12 cellular contexts compared by ENCODE assay signal in genomic region chr1:223504741-223505140, GRCh38.
DNase-seq lines count a peak whose midpoint lies in the region; ATAC-seq and TF ChIP-seq lines count a peak whose summit lies in the region.
"Had no signal": no experiment of that assay in that cellular context is flagged by ENCODE, and none has a peak within 500 bp of the region (broad histone marks: within the 10 kb centered on the region; RNA-seq: fewer than 3 reads in every experiment).

No MANE protein-coding gene starts in this region.

- TF ChIP-seq CTCF in AG09309 (IDR thresholded peaks at IDR 0.05; ENCODE audit: control insufficient read depth, insufficient read depth, low read depth, low read length, missing control alignments) (no peak), kidney epithelial cell (IDR thresholded peaks at IDR 0.05; ENCODE audit: insufficient read depth, low read length, poor library complexity, severe bottlenecking) (no peak)

- H3K27me3 ChIP-seq in kidney epithelial cell (ENCODE audit: control insufficient read depth, insufficient read depth, low read length), result no peaks in the 10 kb centered on the region
- H3K27me3 ChIP-seq: esophagus squamous epithelium, vagina had no signal

- ATAC-seq in HG02623 (IDR thresholded peaks at IDR 0.05; ENCODE audit: unreplicated experiment) (no peak), GM21526 (IDR thresholded peaks at IDR 0.05; ENCODE audit: low FRiP score, unreplicated experiment) (no peak), GM18909 (IDR thresholded peaks at IDR 0.05; ENCODE audit: poor library complexity, unreplicated experiment) (no peak)
- ATAC-seq: WTC11 had no signal

- no peaks in the 10 kb centered on the region for H3K36me3 ChIP-seq in kidney epithelial cell (ENCODE audit: control insufficient read depth, insufficient read depth, low read length)
- H3K36me3 ChIP-seq: esophagus squamous epithelium, vagina had no signal

- no peak for TF ChIP-seq RAD21 in Ishikawa (IDR thresholded peaks at IDR 0.05; ENCODE audit: low read depth)

- DNase-seq in AG09309 (ENCODE audit: low read depth), result peak; percentile 73
- DNase-seq in amniotic stem cell (lab: John Stamatoyannopoulos, UW), result peak; percentile 15
- DNase-seq in kidney epithelial cell (ENCODE audit: low read depth), result peak; percentile 81
- DNase-seq in SW480 (ENCODE audit: low spot score), result no peak
- DNase-seq: activated naive CD4-positive, alpha-beta T cell treated with Interleukin-2 at 50 U/mL for 16 hours; esophagus squamous epithelium had no signal

- H3K4me3 ChIP-seq in AG09309 (ENCODE audit: control insufficient read depth, low read depth, low read length) (no peak overlapping the region), kidney epithelial cell (ENCODE audit: low read depth, low read length) (no peak overlapping the region)
- H3K4me3 ChIP-seq: esophagus squamous epithelium, vagina had no signal

- TF ChIP-seq EP300 in Ishikawa (IDR thresholded peaks at IDR 0.05; ENCODE audit: borderline replicate concordance), result peak; percentile 30; the same call in 1 of the 2 replicates

TF ChIP-seq in Ishikawa, 13 proteins besides CTCF, POLR2A, EP300 and RAD21:
- TF ChIP-seq ZBTB7A (IDR thresholded peaks at IDR 0.05; ENCODE audit: low read depth) (no peak), NFIC (IDR thresholded peaks at IDR 0.05) (0 out of 2 replicates have a peak, but pooled peaks have one; percentile 50), EGR1 (IDR thresholded peaks at IDR 0.05) (no peak), TCF12 (IDR thresholded peaks at IDR 0.05; ENCODE audit: low read depth) (no peak)
